In the genomic region with DNA sequence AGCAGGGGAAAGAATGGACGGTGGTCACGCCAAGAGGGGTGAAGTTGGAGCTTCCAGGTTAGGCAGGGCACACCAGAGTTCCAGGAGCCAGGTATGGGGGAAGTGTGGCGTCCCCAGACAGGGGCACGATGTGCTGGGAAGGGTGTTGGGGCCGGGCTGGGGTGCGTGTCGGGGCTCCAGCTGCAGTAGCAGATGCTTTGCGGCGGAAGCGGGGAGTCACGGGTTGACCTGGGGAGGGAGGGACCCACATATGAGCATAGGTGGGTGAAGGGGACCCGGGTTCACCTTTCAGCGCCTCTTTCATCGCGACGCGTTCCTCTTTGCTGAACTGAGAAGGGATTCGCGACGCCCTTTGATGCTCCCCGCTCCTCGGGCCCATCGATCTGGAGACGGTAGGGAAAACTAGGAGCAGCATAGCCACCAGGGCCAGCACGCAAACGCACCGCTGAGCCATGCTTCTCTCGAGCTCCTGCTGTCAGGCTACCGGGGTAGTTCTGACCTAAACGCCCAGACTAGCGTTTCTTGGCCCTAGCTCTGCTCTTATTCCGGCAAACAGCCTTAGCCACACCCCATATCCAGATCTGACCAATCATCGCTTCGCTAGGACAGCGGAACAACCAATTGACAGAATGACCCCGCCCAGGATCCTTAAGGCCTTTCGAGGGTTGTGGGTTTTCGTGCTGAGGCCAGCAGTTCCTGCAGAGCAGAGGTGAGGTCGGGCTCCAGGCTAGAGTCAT, we compare ENCODE assay signal across 8 cellular contexts. TPM values are rescaled to one million over a fixed set of nuclear protein-coding genes. Genes with fewer than 3 reads are reported as not detected.
A peak's percentile ranks its signal among the peaks of the same experiment; 100 is the strongest.
DNase-seq lines count a peak whose midpoint lies in the region; ATAC-seq lines count a peak whose summit lies in the region.

A gene with protein sequence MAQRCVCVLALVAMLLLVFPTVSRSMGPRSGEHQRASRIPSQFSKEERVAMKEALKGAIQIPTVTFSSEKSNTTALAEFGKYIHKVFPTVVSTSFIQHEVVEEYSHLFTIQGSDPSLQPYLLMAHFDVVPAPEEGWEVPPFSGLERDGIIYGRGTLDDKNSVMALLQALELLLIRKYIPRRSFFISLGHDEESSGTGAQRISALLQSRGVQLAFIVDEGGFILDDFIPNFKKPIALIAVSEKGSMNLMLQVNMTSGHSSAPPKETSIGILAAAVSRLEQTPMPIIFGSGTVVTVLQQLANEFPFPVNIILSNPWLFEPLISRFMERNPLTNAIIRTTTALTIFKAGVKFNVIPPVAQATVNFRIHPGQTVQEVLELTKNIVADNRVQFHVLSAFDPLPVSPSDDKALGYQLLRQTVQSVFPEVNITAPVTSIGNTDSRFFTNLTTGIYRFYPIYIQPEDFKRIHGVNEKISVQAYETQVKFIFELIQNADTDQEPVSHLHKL (minus strand): TSS at position 514 of the 737 bp plus-strand sequence. CDS start 60 bp downstream, at position 454.

- in situ Hi-C loops in G401 (cut with HindIII; ENCODE audit: low sequenced_read_pairs): no loop called here

- no peaks in the 10 kb centered on the region for H3K36me3 ChIP-seq in adipocyte (ENCODE audit: control insufficient read depth, insufficient read depth, low read length, severe bottlenecking)

- DNase-seq in G401 (ENCODE audit: low spot score) (peak; percentile 91), T follicular helper cell (ENCODE audit: low read depth) (peak; percentile 62), adipocyte (ENCODE audit: low read depth) (peak; percentile 72), hypothalamus (lab: John Stamatoyannopoulos, UW) (peak in 29 of 51 donors; percentile 12 to 83 (median 46)), DMS153 (lab: John Stamatoyannopoulos, UW) (no peak), SW 1271 (lab: John Stamatoyannopoulos, UW) (no peak)
- DNase-seq in stimulated activated CD4-positive, alpha-beta T cell treated with anti-CD3 and anti-CD28 coated beads, Interleukin-12 subunit alpha, Interleukin-12 subunit beta, amount 100 ng/mL, for 48 hours (ENCODE audit: low read depth in 2 of 3, low spot score in 1 of 3): peak; percentile 62 to 82 (median 62)

- ATAC-seq in HG02798 (IDR thresholded peaks at IDR 0.05; ENCODE audit: poor library complexity, unreplicated experiment): peak; percentile 98

- H3K9ac ChIP-seq in adipocyte (ENCODE audit: low read length): peak within 1 kb of the TSS; percentile 13

- H3K9me3 ChIP-seq in adipocyte (ENCODE audit: control insufficient read depth, low read length): peaks cover 10% of the 10 kb centered on the region

- H3K4me1 ChIP-seq in adipocyte (ENCODE audit: control insufficient read depth, insufficient read depth, low read length): peaks cover 3% of the 10 kb centered on the region

- H3K4me3 ChIP-seq in adipocyte (ENCODE audit: low read length): peak within 1 kb of the TSS; percentile 62

- H3K27me3 ChIP-seq in adipocyte (replicated peaks; ENCODE audit: control insufficient read depth, insufficient read depth, low read length): no peaks in the 10 kb centered on the region

RNA-seq across cellular contexts. Expression of the gene that starts here (rescaled TPM):
- not detected in 2 replicates for total RNA-seq in G401 (2014; rRNA removed; shearing (Covaris generic))

Comparison
In these comparisons a context has a peak if more than half of its experiments do, and no peak if none do; other contexts are left out.
1. Peak in DNase-seq in G401; RNA of the gene not detected or under 1 TPM.
2. DNase-seq: peak in T follicular helper cell (single experiment), adipocyte (single experiment), hypothalamus (29 of 51) and stimulated activated CD4-positive, alpha-beta T cell treated with anti-CD3 and anti-CD28 coated beads, Interleukin-12 subunit alpha, Interleukin-12 subunit beta, amount 100 ng/mL, for 48 hours (3 of 3); none in DMS153 (single experiment) and SW 1271 (0 of 2).